In genomic region chr14:104563742-104564615, GRCh38 we compare ENCODE assay signal across 8 cellular contexts. TPM values are rescaled to one million over a fixed set of nuclear protein-coding genes. Genes with fewer than 3 reads are reported as not detected.
A peak's percentile ranks its signal among the peaks of the same experiment; 100 is the strongest.
DNase-seq lines count a peak whose midpoint lies in the region; ATAC-seq and TF ChIP-seq lines count a peak whose summit lies in the region.

No MANE protein-coding gene starts in this region.

- intact Hi-C loops in CD4-positive, alpha-beta memory T cell (cut with micrococcal nuclease) = no loop called here

- peak overlapping the region in 1 of 8 donors; percentile 45 for H3K4me3 Mint-ChIP-seq in CD4-positive, alpha-beta memory T cell

- H3K4me2 ChIP-seq in trophoblast cell (ENCODE audit: low read length) = no peak overlapping the region

- ATAC-seq in upper lobe of left lung (ENCODE audit: low FRiP score in 2 of 2) (peak; percentile 46 to 53), GM18873 (IDR thresholded peaks at IDR 0.05; ENCODE audit: low FRiP score, unreplicated experiment) (no peak)

- no peak overlapping the region for H3K18ac ChIP-seq in trophoblast cell (ENCODE audit: low read length)

- no peak overlapping the region for H3K27ac Mint-ChIP-seq in CD4-positive, alpha-beta memory T cell

- H4K8ac ChIP-seq in trophoblast cell (ENCODE audit: low read depth, low read length) = no peak overlapping the region

- H2BK5ac ChIP-seq in trophoblast cell (ENCODE audit: low read depth, low read length, poor library complexity) = no peak overlapping the region

- H2BK120ac ChIP-seq in trophoblast cell (ENCODE audit: insufficient read depth, low read length, poor library complexity) = no peak overlapping the region

- H4K12ac ChIP-seq in trophoblast cell (ENCODE audit: low read depth, low read length) = no peak overlapping the region

- no peak for TF ChIP-seq EP300 in upper lobe of left lung (IDR thresholded peaks at IDR 0.05)

- H3K79me2 ChIP-seq in trophoblast cell (ENCODE audit: control insufficient read depth, insufficient read depth, low read length, poor library complexity) = no peaks in the 10 kb centered on the region

- no peaks in the 10 kb centered on the region for H3K4me1 ChIP-seq in CD4-positive, alpha-beta memory T cell (ENCODE audit: insufficient read depth, low read length)
- H3K4me1 ChIP-seq in trophoblast cell (ENCODE audit: control insufficient read depth in 1 of 2, insufficient read depth in 2 of 2, low read length in 2 of 2) = no peaks in the 10 kb centered on the region
- H3K4me1 ChIP-seq in upper lobe of left lung = peaks cover 8 to 11% (median 9%) of the 10 kb centered on the region in 4 donors

- peak; percentile 57 to 64 (median 60) for DNase-seq in CD4-positive, alpha-beta memory T cell
- DNase-seq in HUDEP-2 (lab: John Stamatoyannopoulos, UW; ENCODE audit: unreplicated experiment in 76 of 76) (peak in 55 of 76 experiments; percentile 17 to 84 (median 48)), SHP77 (lab: John Stamatoyannopoulos, UW) (peak; percentile 29 to 52), glomerular endothelial cell (ENCODE audit: extremely low read depth, low read depth, low spot score) (peak; percentile 10), trophoblast cell (peak; percentile 43 to 69), upper lobe of left lung (peak; percentile 53 to 87)
- DNase-seq in activated naive CD4-positive, alpha-beta T cell (lab: John Stamatoyannopoulos, UW) = peak; percentile 27 to 71 (median 45)

- no peaks in the 10 kb centered on the region for H3K9me3 Mint-ChIP-seq in CD4-positive, alpha-beta memory T cell

- POLR2A ChIA-PET in CD4-positive, alpha-beta memory T cell (lab: Charles Lee; ENCODE audit: partially characterized antibody) = interaction anchor here (0.8 kb wide), 1 partner anchor 486 kb away, joined by 3 read pairs; no protein-coding TSS in a partner anchor

- no peak overlapping the region for H2BK12ac ChIP-seq in trophoblast cell (ENCODE audit: low read length)

- no peaks in the 10 kb centered on the region for H3K27me3 ChIP-seq in CD4-positive, alpha-beta memory T cell (ENCODE audit: insufficient read depth, low read length)
- H3K27me3 ChIP-seq in trophoblast cell (ENCODE audit: insufficient read depth, low read length) (no peaks in the 10 kb centered on the region), upper lobe of left lung (peaks cover 0 to 13% (median 0%) of the 10 kb centered on the region in 4 donors)

- H3K4me1 Mint-ChIP-seq in CD4-positive, alpha-beta memory T cell = peaks cover 0 to 2% (median 0%) of the 10 kb centered on the region in 4 donors

- no CpG with 5 or more reads among the region's 27 CpGs for WGBS in trophoblast cell (ENCODE audit: extremely low coverage, insufficient coverage, insufficient read length)
- 8% methylated on average over 13 to 23 of the region's 27 CpGs for WGBS in upper lobe of left lung, 2 donors

- TF ChIP-seq POLR2A in upper lobe of left lung (IDR thresholded peaks at IDR 0.05) = no peak

- no peak overlapping the region for H2AK5ac ChIP-seq in trophoblast cell (ENCODE audit: low read length)

- no peak overlapping the region for H3K14ac ChIP-seq in trophoblast cell (ENCODE audit: low read length)

- H3K4me3 ChIP-seq in CD4-positive, alpha-beta memory T cell (ENCODE audit: low read length in 2 of 2) = no peak overlapping the region
- H3K4me3 ChIP-seq in trophoblast cell (ENCODE audit: low read depth, low read length) (no peak overlapping the region), upper lobe of left lung (no peak overlapping the region)

- H3K23ac ChIP-seq in trophoblast cell (ENCODE audit: low read length) = no peak overlapping the region

- H3K4ac ChIP-seq in trophoblast cell (ENCODE audit: low read depth, low read length) = no peak overlapping the region

- CTCF ChIA-PET in CD4-positive, alpha-beta memory T cell (lab: Charles Lee; ENCODE audit: partially characterized antibody) = interaction anchor here (0.8 to 2.8 kb wide), 15 partner anchors 10 to 487 kb away, joined by 3 to 29 read pairs (median 4); no protein-coding TSS in a partner anchor

- TF ChIP-seq CTCF in upper lobe of left lung (IDR thresholded peaks at IDR 0.05) = peak; percentile 71 to 93 (median 86)

- H4K91ac ChIP-seq in trophoblast cell (ENCODE audit: low read depth, low read length) = no peak overlapping the region

- no peaks in the 10 kb centered on the region for H3K36me3 ChIP-seq in CD4-positive, alpha-beta memory T cell (ENCODE audit: insufficient read depth, low read length)
- no peaks in the 10 kb centered on the region for H3K36me3 ChIP-seq in trophoblast cell (ENCODE audit: control insufficient read depth in 1 of 2, insufficient read depth in 2 of 2, low read length in 2 of 2)
- H3K36me3 ChIP-seq in upper lobe of left lung = no peaks in the 10 kb centered on the region

- H3K9ac ChIP-seq in trophoblast cell (ENCODE audit: low read length) = no peak overlapping the region

- no peaks in the 10 kb centered on the region for H3K79me1 ChIP-seq in trophoblast cell (ENCODE audit: low read length)

- H2AFZ ChIP-seq in trophoblast cell (ENCODE audit: insufficient read depth, low read length, poor library complexity) = no peak overlapping the region

- H3K27ac ChIP-seq in CD4-positive, alpha-beta memory T cell (ENCODE audit: low read depth, low read length) = no peak overlapping the region
- no peak overlapping the region for H3K27ac ChIP-seq in trophoblast cell (ENCODE audit: low read depth, low read length)
- no peak overlapping the region for H3K27ac ChIP-seq in upper lobe of left lung

- H3K27me3 Mint-ChIP-seq in CD4-positive, alpha-beta memory T cell = peaks cover 12 to 14% of the 10 kb centered on the region in 2 donors

- no peaks in the 10 kb centered on the region for H3K9me3 ChIP-seq in CD4-positive, alpha-beta memory T cell (ENCODE audit: control insufficient read depth in 1 of 2, low read length in 2 of 2)
- H3K9me3 ChIP-seq in trophoblast cell (ENCODE audit: insufficient read depth, low read depth, low read length) = peaks cover 1% of the 10 kb centered on the region
- H3K9me3 ChIP-seq in upper lobe of left lung = no peaks in the 10 kb centered on the region

- no peaks in the 10 kb centered on the region for H3K36me3 Mint-ChIP-seq in CD4-positive, alpha-beta memory T cell

RNA-seq across cellular contexts. Expression of gene C14orf180, which starts 15.6 kb away (rescaled TPM):
- not detected for total RNA-seq in CD4-positive, alpha-beta memory T cell
- polyA plus RNA-seq in CD4-positive, alpha-beta memory T cell = not detected
- total RNA-seq in glomerular endothelial cell (not detected in 2 replicates), upper lobe of left lung (not detected)
- polyA plus RNA-seq in trophoblast cell (2013) = not detected in 2 replicates

RNA-seq across cellular contexts. Expression of gene TMEM179, which starts 40.6 kb away (rescaled TPM):
- total RNA-seq in CD4-positive, alpha-beta memory T cell = not detected
- not detected for polyA plus RNA-seq in CD4-positive, alpha-beta memory T cell
- 0.53 TPM in 1 of 2 replicates, not detected in the other for total RNA-seq in glomerular endothelial cell
- polyA plus RNA-seq in trophoblast cell (2013) = not detected in 2 replicates
- not detected for total RNA-seq in upper lobe of left lung

Comparison
In these comparisons a context has a peak if more than half of its experiments do, and no peak if none do; other contexts are left out.
1. DNase-seq: peak in every context shown above with its lines; median percentile 70 in upper lobe of left lung; 60 in CD4-positive, alpha-beta memory T cell; 56 in trophoblast cell; 48 in HUDEP-2; 45 in activated naive CD4-positive, alpha-beta T cell; 40 in SHP77; 10 in glomerular endothelial cell.